In genomic region chr6:73032586-73032985, GRCh38 we compare ENCODE assay signal across 2 cellular contexts.
A peak's percentile ranks its signal among the peaks of the same experiment; 100 is the strongest.
TF ChIP-seq lines count a peak whose summit lies in the region.

No MANE protein-coding gene starts in this region.

TF ChIP-seq in SK-N-SH, 30 proteins besides CTCF, POLR2A, EP300 and RAD21:
- TF ChIP-seq MXI1 (IDR thresholded peaks at IDR 0.05; ENCODE audit: low read depth, low read length) (no peak), CHD2 (IDR thresholded peaks at IDR 0.05; ENCODE audit: low read length, partially characterized antibody) (no peak), GATA2 (CRISPR knock-in tag; IDR thresholded peaks at IDR 0.05) (no peak), POLR2AphosphoS5 (IDR thresholded peaks at IDR 0.05; ENCODE audit: low read depth, low read length) (no peak), REST (IDR thresholded peaks at IDR 0.05; ENCODE audit: low read depth, low read length) (no peak), ZBTB33 (IDR thresholded peaks at IDR 0.05; ENCODE audit: borderline replicate concordance, low read depth) (no peak), SIN3A (IDR thresholded peaks at IDR 0.05; ENCODE audit: borderline replicate concordance, low read depth, low read length) (no peak), FOXJ3 (CRISPR knock-in tag; IDR thresholded peaks at IDR 0.05) (no peak), JUND (IDR thresholded peaks at IDR 0.05) (peak; percentile 52), YY1 (IDR thresholded peaks at IDR 0.05; ENCODE audit: low read depth) (no peak), MAX (IDR thresholded peaks at IDR 0.05; ENCODE audit: low read depth) (no peak), IRF3 (IDR thresholded peaks at IDR 0.05; ENCODE audit: low read depth, low read length) (no peak), RXRA (IDR thresholded peaks at IDR 0.05; ENCODE audit: borderline replicate concordance, low read depth) (no peak), TCF12 (IDR thresholded peaks at IDR 0.05) (peak; percentile 25; the same call in 1 of the 2 replicates), PBX3 (IDR thresholded peaks at IDR 0.05) (no peak), FOSL2 (IDR thresholded peaks at IDR 0.05; ENCODE audit: borderline replicate concordance, low read depth) (peak; percentile 76; the same call in 1 of the 2 replicates), MEF2A (IDR thresholded peaks at IDR 0.05; ENCODE audit: borderline replicate concordance, low read depth) (no peak), SMC3 (IDR thresholded peaks at IDR 0.05; ENCODE audit: low read depth, low read length) (no peak), ELF1 (IDR thresholded peaks at IDR 0.05) (no peak), RFX5 (IDR thresholded peaks at IDR 0.05; ENCODE audit: low read length) (no peak)

TF ChIP-seq in SK-N-SH treated with all-trans-retinoic acid at 6 μM for 48 hours, 23 proteins besides CTCF, POLR2A, EP300 and RAD21:
- no peak for TF ChIP-seq CSRNP3 (CRISPR knock-in tag; IDR thresholded peaks at IDR 0.05)
TF ChIP-seq in SK-N-SH treated with all-trans-retinoic acid at 6 μM for 48 hours: peak in this region for 0.
